22 cellular contexts compared by ENCODE assay signal in genomic region chr20:13223731-13224130, GRCh38. TPM values are rescaled to one million over a fixed set of nuclear protein-coding genes. Genes with fewer than 3 reads are reported as not detected.
"Had no signal": no experiment of that assay in that cellular context is flagged by ENCODE, and none has a peak within 500 bp of the region (broad histone marks: within the 10 kb centered on the region; RNA-seq: fewer than 3 reads in every experiment).

No MANE protein-coding gene starts in this region.

- H3K4me3 ChIP-seq: cardiac muscle cell, left lung, pancreas, smooth muscle cell, thyroid gland had no signal

- H3K27me3 ChIP-seq: thyroid gland had no signal

- H3K4me2 ChIP-seq: smooth muscle cell had no signal

- H3K36me3 ChIP-seq: cardiac muscle cell, left lung, pancreas, thyroid gland, WERI-Rb-1 had no signal

- ATAC-seq: activated naive CD4-positive, alpha-beta T cell treated with anti-CD3 and anti-CD28 coated beads, Interleukin-2, amount 50 U/mL, for 72 hours; left lung; pancreas; sciatic nerve had no signal

- H3K27ac ChIP-seq: cardiac muscle cell, left lung, pancreas, WERI-Rb-1 had no signal

- DNase-seq: activated CD4-positive, alpha-beta T cell treated with anti-CD3 and anti-CD28 coated beads for 1 hour; activated CD8-positive, alpha-beta memory T cell treated with anti-CD3 and anti-CD28 coated beads for 24 hours; activated CD8-positive, alpha-beta memory T cell treated with anti-CD3 and anti-CD28 coated beads, Interleukin-2, amount 50 U/mL, for 48 hours; activated effector memory CD4-positive, alpha-beta T cell treated with anti-CD3 and anti-CD28 coated beads, Interleukin-2, amount 50 U/mL, for 16 hours; activated T-cell treated with anti-CD3 and anti-CD28 coated beads, Interleukin-2, amount 50 U/mL, for 48 hours; amygdala; dermis blood vessel endothelial cell; effector memory CD4-positive, alpha-beta T cell; foreskin fibroblast; hypothalamus; islet precursor cell; left lung; mammary epithelial cell; pancreas; stimulated activated CD4-positive, alpha-beta T cell treated with anti-CD3 and anti-CD28 coated beads, Interleukin-4, amount 100 ng/mL, for 1 hour; thyroid gland; WERI-Rb-1 had no signal

- H3K27ac Mint-ChIP-seq: activated naive CD4-positive, alpha-beta T cell treated with anti-CD3 and anti-CD28 coated beads, Interleukin-2, amount 50 U/mL, for 72 hours had no signal

- H3K9me3 ChIP-seq: left lung, pancreas, thyroid gland had no signal

RNA-seq across cellular contexts. Expression of gene ISM1, which starts 2.7 kb away (rescaled TPM):
- total RNA-seq: myocyte had no signal
